Comparison of ENCODE assay signal across 15 cellular contexts in genomic region chr18:67300498-67300897, GRCh38.
A peak's percentile ranks its signal among the peaks of the same experiment; 100 is the strongest.
DNase-seq lines count a peak whose midpoint lies in the region; ATAC-seq and TF ChIP-seq lines count a peak whose summit lies in the region.
"Had no signal": no experiment of that assay in that cellular context is flagged by ENCODE, and none has a peak within 500 bp of the region (broad histone marks: within the 10 kb centered on the region; RNA-seq: fewer than 3 reads in every experiment).

No MANE protein-coding gene starts in this region.

- H3K27me3 Mint-ChIP-seq in endodermal cell (ENCODE audit: insufficient read depth): no peaks in the 10 kb centered on the region
- H3K27me3 Mint-ChIP-seq: dendritic cell treated with granulocyte-macrophage colony-stimulating factor and Interleukin-4, amounts not matched to agents 40 ng/mL and 50 ng/mL, for 4 days; progenitor cell of endocrine pancreas had no signal

- peaks cover 19% of the 10 kb centered on the region for H3K9me3 Mint-ChIP-seq in endodermal cell

- DNase-seq in NCI-H2196 (lab: John Stamatoyannopoulos, UW; ENCODE audit: unreplicated experiment): peak; percentile 10
- no peak for DNase-seq in NCI-H2196 treated with DMSO at 0.1 percent for 48 hours (lab: John Stamatoyannopoulos, UW; ENCODE audit: unreplicated experiment)
- DNase-seq in ELR (ENCODE audit: low read depth): peak; percentile 15
- DNase-seq in T-helper 9 cell: peak; percentile 4
- peak; percentile 35 for DNase-seq in fibroblast of mammary gland (ENCODE audit: low read depth)
- no peak for DNase-seq in lower lobe of right lung
- DNase-seq in upper lobe of right lung: no peak
- no peak for DNase-seq in endodermal cell
- DNase-seq: immature natural killer cell, NCI-H1048, NCI-H774 had no signal

- no peak overlapping the region for H3K27ac Mint-ChIP-seq in endodermal cell
- H3K27ac Mint-ChIP-seq: dendritic cell treated with granulocyte-macrophage colony-stimulating factor and Interleukin-4, amounts not matched to agents 40 ng/mL and 50 ng/mL, for 4 days; immature natural killer cell; progenitor cell of endocrine pancreas had no signal

- no peak overlapping the region for H3K9ac ChIP-seq in endodermal cell (ENCODE audit: extremely low read depth, low read length, poor library complexity, severe bottlenecking)

- H3K27ac ChIP-seq in lower lobe of right lung: no peak overlapping the region
- H3K27ac ChIP-seq in upper lobe of right lung: no peak overlapping the region
- H3K27ac ChIP-seq in endodermal cell (ENCODE audit: low read depth, low read length): no peak overlapping the region
- H3K27ac ChIP-seq: SJCRH30, tibial nerve had no signal

- peaks cover 2% of the 10 kb centered on the region for H3K36me3 Mint-ChIP-seq in endodermal cell (ENCODE audit: low read depth)
- H3K36me3 Mint-ChIP-seq: immature natural killer cell had no signal

- H3K4me1 ChIP-seq in lower lobe of right lung (no peaks in the 10 kb centered on the region), upper lobe of right lung (no peaks in the 10 kb centered on the region), endodermal cell (ENCODE audit: control insufficient read depth, insufficient read depth, low read length) (no peaks in the 10 kb centered on the region)
- H3K4me1 ChIP-seq: SJCRH30, tibial nerve had no signal

- WGBS in endodermal cell (ENCODE audit: insufficient coverage in 1 of 2, insufficient read length in 1 of 2), 2 experiments: 99 to 100% methylated on average over 2 to 4 of the region's 4 CpGs

- intact Hi-C loops in lower lobe of right lung (cut with DNase I) (no loop called here), upper lobe of right lung (cut with DNase I) (no loop called here)

- H3K4me3 Mint-ChIP-seq in endodermal cell: no peak overlapping the region
- H3K4me3 Mint-ChIP-seq: dendritic cell treated with granulocyte-macrophage colony-stimulating factor and Interleukin-4, amounts not matched to agents 40 ng/mL and 50 ng/mL, for 4 days; immature natural killer cell had no signal

- ATAC-seq in lower lobe of right lung (no peak), upper lobe of right lung (no peak)

- no peaks in the 10 kb centered on the region for H3K4me1 Mint-ChIP-seq in endodermal cell

- H3K27me3 ChIP-seq in lower lobe of right lung (ENCODE audit: low read depth) (no peaks in the 10 kb centered on the region), upper lobe of right lung (no peaks in the 10 kb centered on the region), endodermal cell (ENCODE audit: control insufficient read depth, insufficient read depth, low read length, poor library complexity, severe bottlenecking) (no peaks in the 10 kb centered on the region)
- H3K27me3 ChIP-seq: SJCRH30, tibial nerve had no signal

- H3K36me3 ChIP-seq in lower lobe of right lung (no peaks in the 10 kb centered on the region), upper lobe of right lung (no peaks in the 10 kb centered on the region), endodermal cell (ENCODE audit: control insufficient read depth, insufficient read depth, low read length) (no peaks in the 10 kb centered on the region)
- H3K36me3 ChIP-seq: SJCRH30, tibial nerve had no signal

- peaks cover 7% of the 10 kb centered on the region for H3K9me3 ChIP-seq in lower lobe of right lung
- H3K9me3 ChIP-seq in upper lobe of right lung: no peaks in the 10 kb centered on the region
- H3K9me3 ChIP-seq in endodermal cell (ENCODE audit: control insufficient read depth, low read length): peaks cover 16% of the 10 kb centered on the region
- H3K9me3 ChIP-seq: SJCRH30, tibial nerve had no signal

- H3K4me3 ChIP-seq in fibroblast of mammary gland (ENCODE audit: control insufficient read depth, low read depth, low read length) (no peak overlapping the region), lower lobe of right lung (no peak overlapping the region), upper lobe of right lung (no peak overlapping the region), endodermal cell (ENCODE audit: low read length) (no peak overlapping the region)
- H3K4me3 ChIP-seq: SJCRH30, tibial nerve had no signal

- TF ChIP-seq CTCF in fibroblast of mammary gland (conservative IDR thresholded peaks at IDR 0.05; ENCODE audit: control insufficient read depth, insufficient read depth, low read depth, low read length) (no peak), lower lobe of right lung (IDR thresholded peaks at IDR 0.05) (no peak), upper lobe of right lung (IDR thresholded peaks at IDR 0.05) (no peak), endodermal cell (conservative IDR thresholded peaks at IDR 0.05) (no peak)

Comparison
In these comparisons a context has a peak if more than half of its experiments do, and no peak if none do; other contexts are left out.
1. DNase-seq: peak in NCI-H2196 (single experiment), ELR (single experiment), T-helper 9 cell (single experiment) and fibroblast of mammary gland (single experiment); none in NCI-H2196 treated with DMSO at 0.1 percent for 48 hours (single experiment), lower lobe of right lung (single experiment), upper lobe of right lung (single experiment) and endodermal cell (single experiment).